Comparison of ENCODE assay signal across 14 cellular contexts in the genomic region with DNA sequence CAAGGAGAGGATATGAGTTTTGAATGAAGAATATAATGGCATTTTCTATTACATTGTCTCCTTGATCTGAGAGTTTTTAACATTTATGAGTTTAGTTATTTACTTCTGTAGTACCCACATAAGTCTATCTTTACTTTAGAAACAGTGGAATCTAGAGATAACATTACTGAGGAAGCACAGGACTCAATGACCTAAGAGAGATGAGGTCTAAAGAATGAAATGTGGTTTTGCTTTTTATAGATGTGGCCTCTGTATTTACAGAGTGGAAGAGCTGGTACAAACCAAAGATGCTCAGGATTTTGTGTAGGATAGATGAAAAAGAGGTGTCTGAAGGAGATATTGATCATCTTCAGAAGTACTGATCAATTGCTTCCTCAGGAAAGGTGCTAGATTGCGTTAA.
DNase-seq lines count a peak whose midpoint lies in the region; ATAC-seq and TF ChIP-seq lines count a peak whose summit lies in the region.
"Had no signal": no experiment of that assay in that cellular context is flagged by ENCODE, and none has a peak within 500 bp of the region (broad histone marks: within the 10 kb centered on the region; RNA-seq: fewer than 3 reads in every experiment).

No MANE protein-coding gene starts in this region.

- TF ChIP-seq POLR2A in thyroid gland (IDR thresholded peaks at IDR 0.05): no peak

- no peaks in the 10 kb centered on the region for H3F3A ChIP-seq in smooth muscle cell (ENCODE audit: low read depth)

- no peak overlapping the region for H2AFZ ChIP-seq in smooth muscle cell (ENCODE audit: low read depth)

- H3K9me3 ChIP-seq in smooth muscle cell (replicated peaks; ENCODE audit: low read depth): no peaks in the 10 kb centered on the region
- H3K9me3 ChIP-seq in thyroid gland: no peaks in the 10 kb centered on the region

- TF ChIP-seq CTCF in smooth muscle cell (IDR thresholded peaks at IDR 0.05; ENCODE audit: borderline replicate concordance, insufficient read depth, poor library complexity, severe bottlenecking) (no peak), thyroid gland (IDR thresholded peaks at IDR 0.05) (no peak)

- intact Hi-C loops in Right ventricle myocardium superior (cut with DNase I): no loop called here
- intact Hi-C loops in thyroid gland (cut with DNase I): no loop called here

- DNase-seq in EL (peak; percentile 44), M059J (ENCODE audit: low read depth) (peak; percentile 19), fibroblast of peridontal ligament (ENCODE audit: extremely low read depth) (peak; percentile 22), smooth muscle cell (lab: John Stamatoyannopoulos, UW; ENCODE audit: unreplicated experiment) (no peak), Right ventricle myocardium superior (no peak), thyroid gland (no peak)
- DNase-seq: NCI-H1436; NCI-H2081; NCI-H524 treated with DMSO at 0.1 percent for 48 hours; NK-92 treated with Interleukin-12 subunit alpha and Interleukin-12 subunit beta, amount 100 ng/mL, for 24 hours had no signal

- no peaks in the 10 kb centered on the region for H3K36me3 ChIP-seq in smooth muscle cell (ENCODE audit: low read depth)
- H3K36me3 ChIP-seq in thyroid gland: no peaks in the 10 kb centered on the region

- peaks cover 6% of the 10 kb centered on the region for H3K4me1 ChIP-seq in smooth muscle cell (ENCODE audit: low read depth)
- no peaks in the 10 kb centered on the region for H3K4me1 ChIP-seq in thyroid gland

- peak overlapping the region; percentile 17 for H3K4me2 ChIP-seq in smooth muscle cell

- no peak overlapping the region for H3K4me3 ChIP-seq in smooth muscle cell
- no peak overlapping the region for H3K4me3 ChIP-seq in thyroid gland (replicated peaks in 1 of 3)
- H3K4me3 ChIP-seq: GM12878 had no signal

- peak overlapping the region; percentile 3 for H3K27ac ChIP-seq in smooth muscle cell (ENCODE audit: low read depth)
- H3K27ac ChIP-seq in thyroid gland: no peak overlapping the region
- H3K27ac ChIP-seq: C4-2B had no signal

- 89% methylated on average over 1 of the region's 1 CpG for WGBS in smooth muscle cell (ENCODE audit: low lambda C conversion rate)
- WGBS in thyroid gland, 2 donors: 90 to 92% methylated on average over 1 of the region's 1 CpG

- no peaks in the 10 kb centered on the region for H3K79me2 ChIP-seq in smooth muscle cell (ENCODE audit: low read depth)

- no peak for ATAC-seq in Right ventricle myocardium superior (ENCODE audit: poor library complexity)
- ATAC-seq in GM21360 (IDR thresholded peaks at IDR 0.05; ENCODE audit: unreplicated experiment): no peak
- ATAC-seq: GM12878, HCT116 had no signal

- no peaks in the 10 kb centered on the region for H4K20me1 ChIP-seq in smooth muscle cell (ENCODE audit: low read depth)

- H3K27me3 ChIP-seq in smooth muscle cell (ENCODE audit: low read depth) (no peaks in the 10 kb centered on the region), thyroid gland (no peaks in the 10 kb centered on the region)

- no peak overlapping the region for H3K9ac ChIP-seq in smooth muscle cell (ENCODE audit: low read depth)

Comparison
In these comparisons a context has a peak if more than half of its experiments do, and no peak if none do; other contexts are left out.
1. DNase-seq: peak in EL (single experiment), M059J (single experiment) and fibroblast of peridontal ligament (single experiment); none in smooth muscle cell (single experiment), Right ventricle myocardium superior (single experiment) and thyroid gland (0 of 2).